1 cellular context compared by ENCODE assay signal in the genomic region with DNA sequence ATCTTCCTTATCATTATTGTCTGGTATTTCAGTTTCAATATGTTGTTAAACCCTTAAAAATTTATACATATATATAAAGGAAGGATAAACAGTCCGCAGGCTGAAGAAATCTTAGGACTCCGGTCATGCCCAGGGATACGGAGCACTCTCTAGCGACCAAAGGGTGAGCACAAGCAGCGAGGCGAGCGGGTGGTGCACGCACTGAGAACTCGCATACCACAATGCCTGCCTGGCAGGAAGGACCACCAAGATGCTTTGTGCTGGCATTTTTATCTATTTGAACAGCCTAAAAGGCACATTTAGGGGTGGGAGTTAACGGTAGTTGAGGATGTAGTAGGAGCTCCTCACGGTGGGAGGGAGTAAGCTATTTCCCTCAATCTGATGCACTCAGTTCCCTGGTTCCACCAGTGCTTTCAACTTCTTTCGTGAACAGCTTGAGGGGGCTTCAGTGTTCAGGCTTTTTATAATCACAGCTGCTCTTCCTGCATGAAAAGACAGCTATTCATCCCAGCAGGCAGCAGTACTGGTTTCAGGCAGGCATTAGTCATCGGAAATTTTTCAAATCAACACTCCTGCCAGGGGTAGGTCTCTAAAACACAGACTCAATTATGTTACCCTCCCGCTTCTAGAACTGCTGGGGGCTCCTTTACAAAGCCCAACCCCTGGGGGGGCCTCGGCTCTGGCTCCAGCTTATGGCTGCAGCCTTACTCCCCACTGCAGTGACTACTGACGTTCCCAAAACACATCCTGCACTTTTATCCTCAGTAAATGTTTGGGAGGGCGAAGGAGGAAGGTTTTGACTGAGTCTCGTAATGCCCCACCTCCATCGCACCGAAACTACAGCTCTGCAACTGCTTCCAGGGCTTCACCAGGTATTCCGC.
TF ChIP-seq lines count a peak whose summit lies in the region.

No MANE protein-coding gene starts in this region.

TF ChIP-seq in GM23338, 12 proteins besides CTCF, POLR2A, EP300 and RAD21 (continued from another document):
- TF ChIP-seq, protein P1, sequence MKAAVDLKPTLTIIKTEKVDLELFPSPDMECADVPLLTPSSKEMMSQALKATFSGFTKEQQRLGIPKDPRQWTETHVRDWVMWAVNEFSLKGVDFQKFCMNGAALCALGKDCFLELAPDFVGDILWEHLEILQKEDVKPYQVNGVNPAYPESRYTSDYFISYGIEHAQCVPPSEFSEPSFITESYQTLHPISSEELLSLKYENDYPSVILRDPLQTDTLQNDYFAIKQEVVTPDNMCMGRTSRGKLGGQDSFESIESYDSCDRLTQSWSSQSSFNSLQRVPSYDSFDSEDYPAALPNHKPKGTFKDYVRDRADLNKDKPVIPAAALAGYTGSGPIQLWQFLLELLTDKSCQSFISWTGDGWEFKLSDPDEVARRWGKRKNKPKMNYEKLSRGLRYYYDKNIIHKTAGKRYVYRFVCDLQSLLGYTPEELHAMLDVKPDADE (IDR thresholded peaks at IDR 0.05), result no peak
- TF ChIP-seq, protein P2, sequence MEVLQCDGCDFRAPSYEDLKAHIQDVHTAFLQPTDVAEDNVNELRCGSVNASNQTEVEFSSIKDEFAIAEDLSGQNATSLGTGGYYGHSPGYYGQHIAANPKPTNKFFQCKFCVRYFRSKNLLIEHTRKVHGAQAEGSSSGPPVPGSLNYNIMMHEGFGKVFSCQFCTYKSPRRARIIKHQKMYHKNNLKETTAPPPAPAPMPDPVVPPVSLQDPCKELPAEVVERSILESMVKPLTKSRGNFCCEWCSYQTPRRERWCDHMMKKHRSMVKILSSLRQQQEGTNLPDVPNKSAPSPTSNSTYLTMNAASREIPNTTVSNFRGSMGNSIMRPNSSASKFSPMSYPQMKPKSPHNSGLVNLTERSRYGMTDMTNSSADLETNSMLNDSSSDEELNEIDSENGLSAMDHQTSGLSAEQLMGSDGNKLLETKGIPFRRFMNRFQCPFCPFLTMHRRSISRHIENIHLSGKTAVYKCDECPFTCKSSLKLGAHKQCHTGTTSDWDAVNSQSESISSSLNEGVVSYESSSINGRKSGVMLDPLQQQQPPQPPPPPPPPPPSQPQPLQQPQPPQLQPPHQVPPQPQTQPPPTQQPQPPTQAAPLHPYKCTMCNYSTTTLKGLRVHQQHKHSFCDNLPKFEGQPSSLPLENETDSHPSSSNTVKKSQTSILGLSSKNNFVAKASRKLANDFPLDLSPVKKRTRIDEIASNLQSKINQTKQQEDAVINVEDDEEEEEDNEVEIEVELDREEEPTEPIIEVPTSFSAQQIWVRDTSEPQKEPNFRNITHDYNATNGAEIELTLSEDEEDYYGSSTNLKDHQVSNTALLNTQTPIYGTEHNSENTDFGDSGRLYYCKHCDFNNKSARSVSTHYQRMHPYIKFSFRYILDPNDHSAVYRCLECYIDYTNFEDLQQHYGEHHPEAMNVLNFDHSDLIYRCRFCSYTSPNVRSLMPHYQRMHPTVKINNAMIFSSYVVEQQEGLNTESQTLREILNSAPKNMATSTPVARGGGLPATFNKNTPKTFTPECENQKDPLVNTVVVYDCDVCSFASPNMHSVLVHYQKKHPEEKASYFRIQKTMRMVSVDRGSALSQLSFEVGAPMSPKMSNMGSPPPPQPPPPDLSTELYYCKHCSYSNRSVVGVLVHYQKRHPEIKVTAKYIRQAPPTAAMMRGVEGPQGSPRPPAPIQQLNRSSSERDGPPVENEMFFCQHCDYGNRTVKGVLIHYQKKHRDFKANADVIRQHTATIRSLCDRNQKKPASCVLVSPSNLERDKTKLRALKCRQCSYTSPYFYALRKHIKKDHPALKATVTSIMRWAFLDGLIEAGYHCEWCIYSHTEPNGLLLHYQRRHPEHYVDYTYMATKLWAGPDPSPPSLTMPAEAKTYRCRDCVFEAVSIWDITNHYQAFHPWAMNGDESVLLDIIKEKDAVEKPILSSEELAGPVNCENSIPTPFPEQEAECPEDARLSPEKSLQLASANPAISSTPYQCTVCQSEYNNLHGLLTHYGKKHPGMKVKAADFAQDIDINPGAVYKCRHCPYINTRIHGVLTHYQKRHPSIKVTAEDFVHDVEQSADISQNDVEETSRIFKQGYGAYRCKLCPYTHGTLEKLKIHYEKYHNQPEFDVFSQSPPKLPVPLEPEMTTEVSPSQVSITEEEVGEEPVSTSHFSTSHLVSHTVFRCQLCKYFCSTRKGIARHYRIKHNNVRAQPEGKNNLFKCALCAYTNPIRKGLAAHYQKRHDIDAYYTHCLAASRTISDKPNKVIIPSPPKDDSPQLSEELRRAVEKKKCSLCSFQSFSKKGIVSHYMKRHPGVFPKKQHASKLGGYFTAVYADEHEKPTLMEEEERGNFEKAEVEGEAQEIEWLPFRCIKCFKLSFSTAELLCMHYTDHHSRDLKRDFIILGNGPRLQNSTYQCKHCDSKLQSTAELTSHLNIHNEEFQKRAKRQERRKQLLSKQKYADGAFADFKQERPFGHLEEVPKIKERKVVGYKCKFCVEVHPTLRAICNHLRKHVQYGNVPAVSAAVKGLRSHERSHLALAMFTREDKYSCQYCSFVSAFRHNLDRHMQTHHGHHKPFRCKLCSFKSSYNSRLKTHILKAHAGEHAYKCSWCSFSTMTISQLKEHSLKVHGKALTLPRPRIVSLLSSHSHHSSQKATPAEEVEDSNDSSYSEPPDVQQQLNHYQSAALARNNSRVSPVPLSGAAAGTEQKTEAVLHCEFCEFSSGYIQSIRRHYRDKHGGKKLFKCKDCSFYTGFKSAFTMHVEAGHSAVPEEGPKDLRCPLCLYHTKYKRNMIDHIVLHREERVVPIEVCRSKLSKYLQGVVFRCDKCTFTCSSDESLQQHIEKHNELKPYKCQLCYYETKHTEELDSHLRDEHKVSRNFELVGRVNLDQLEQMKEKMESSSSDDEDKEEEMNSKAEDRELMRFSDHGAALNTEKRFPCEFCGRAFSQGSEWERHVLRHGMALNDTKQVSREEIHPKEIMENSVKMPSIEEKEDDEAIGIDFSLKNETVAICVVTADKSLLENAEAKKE (CRISPR knock-in tag; IDR thresholded peaks at IDR 0.05), result no peak
- TF ChIP-seq POLR2AphosphoS5 (IDR thresholded peaks at IDR 0.05; ENCODE audit: low read depth), result no peak
- TF ChIP-seq STAT1 (IDR thresholded peaks at IDR 0.05; ENCODE audit: unreplicated experiment), result no peak
- TF ChIP-seq NANOG (IDR thresholded peaks at IDR 0.05; ENCODE audit: borderline replicate concordance), result no peak
- no peak for TF ChIP-seq CREB1 (CRISPR knock-in tag; IDR thresholded peaks at IDR 0.05; ENCODE audit: low read depth)
